In genomic region chr19:16542045-16542893, GRCh38 we compare ENCODE assay signal across 8 cellular contexts. TPM values are rescaled to one million over a fixed set of nuclear protein-coding genes. Genes with fewer than 3 reads are reported as not detected.
DNase-seq lines count a peak whose midpoint lies in the region; ATAC-seq and TF ChIP-seq lines count a peak whose summit lies in the region.

Gene CHERP, minus strand, starts transcription at chr19:16542437. Its CDS starts 59 bp downstream, at chr19:16542378.

- peak within 1 kb of the TSS; percentile 75 for H3K4ac ChIP-seq in IMR-90 (ENCODE audit: low read depth, low read length)

- DNase-seq in DMS 273 (lab: John Stamatoyannopoulos, UW; ENCODE audit: unreplicated experiment), result peak; percentile 98
- DNase-seq in IMR-90, result peak; percentile 91
- DNase-seq in OCI-LY7 (ENCODE audit: low spot score), result peak; percentile 98
- DNase-seq in activated T-cell treated with anti-CD3 and anti-CD28 coated beads for 1 hour (ENCODE audit: low read depth), result peak; percentile 94
- peak; percentile 88 for DNase-seq in epidermal melanocyte (ENCODE audit: insufficient read length, low spot score)
- DNase-seq in middle frontal gyrus (ENCODE audit: extremely low spot score, low spot score), result peak; percentile 98
- DNase-seq in stimulated activated CD8-positive, alpha-beta memory T cell treated with anti-CD3 and anti-CD28 coated beads, Interleukin-2, amount 100 ng/mL, for 1 hour (ENCODE audit: low read depth in 2 of 2), result peak; percentile 87 to 91

- in situ Hi-C loops in IMR-90 (cut with MboI; ENCODE audit: low sequenced_read_pairs), result no loop called here

- peak within 1 kb of the TSS; percentile 60; the same call in 1 of the 2 replicates for H3K23ac ChIP-seq in IMR-90 (ENCODE audit: low read depth, low read length)

- dilution Hi-C loops in IMR-90 (cut with HindIII; ENCODE audit: low sequenced_read_pairs, unreplicated experiment), result no loop called here

- H2AK9ac ChIP-seq in IMR-90 (replicated peaks; ENCODE audit: low read depth, low read length, poor library complexity), result peak within 1 kb of the TSS; percentile 96

- intact Hi-C loops in IMR-90 (cut with micrococcal nuclease) (loop anchor here (2.0 kb wide), 2 partner anchors 87 to 107 kb away; partner anchors contain the start of gene MED26), OCI-LY7 (cut with micrococcal nuclease; ENCODE audit: unreplicated experiment) (loop anchor here (2.0 to 5.0 kb wide), 2 partner anchors 45 to 87 kb away; partner anchors contain the start of gene MED26)

- no peak within 1 kb of the TSS for H2BK20ac ChIP-seq in IMR-90 (ENCODE audit: low read depth, low read length)

- BruUV-seq in IMR-90 (replicated peaks; lab: Mats Ljungman, UMichigan) (no TSS peak), OCI-LY7 (replicated peaks; lab: Mats Ljungman, UMichigan) (no TSS peak)

- H4K8ac ChIP-seq in IMR-90 (ENCODE audit: low read depth in 2 of 2, low read length in 2 of 2), result peak within 1 kb of the TSS; percentile 73 to 77

- H3K27me3 ChIP-seq in IMR-90 (ENCODE audit: control insufficient read depth, insufficient read depth, low read length), result no peaks in the 10 kb centered on the region

- H3K9me1 ChIP-seq in IMR-90 (ENCODE audit: insufficient read depth, low read length), result peaks cover 15% of the 10 kb centered on the region; the same call in 1 of the 2 replicates

- peaks cover 81% of the 10 kb centered on the region for H3K79me2 ChIP-seq in OCI-LY7 (ENCODE audit: insufficient read depth, low read depth, low read length)

- H3K9me3 ChIP-seq in IMR-90 (ENCODE audit: control insufficient read depth, insufficient read depth, low read length), result no peaks in the 10 kb centered on the region
- H3K9me3 ChIP-seq in OCI-LY7 (ENCODE audit: low read length), result no peaks in the 10 kb centered on the region

- no peaks in the 10 kb centered on the region for H3K9me2 ChIP-seq in OCI-LY7 (ENCODE audit: insufficient read depth, low read length)

- peak within 1 kb of the TSS; percentile 71 for H4K91ac ChIP-seq in IMR-90 (ENCODE audit: insufficient read depth, low read depth, low read length)

- POLR2A ChIA-PET in IMR-90 (lab: Charles Lee; ENCODE audit: unreplicated experiment), result no interaction called here
- POLR2A ChIA-PET in OCI-LY7 (lab: Charles Lee), result interaction anchor here (1.0 to 2.1 kb wide), 3 partner anchors 26 to 99 kb away, joined by 3 to 5 read pairs (median 4); no protein-coding TSS in a partner anchor

- ATAC-seq in GM21528 (IDR thresholded peaks at IDR 0.05; ENCODE audit: low FRiP score, unreplicated experiment), result peak; percentile 77
- peak; percentile 91 for ATAC-seq in IMR-90 (ENCODE audit: low read depth)

- no peak within 1 kb of the TSS for H2BK120ac ChIP-seq in IMR-90 (ENCODE audit: low read depth, low read length)

- H3K4me1 ChIP-seq in IMR-90 (ENCODE audit: control insufficient read depth, insufficient read depth, low read length) (peaks cover 2% of the 10 kb centered on the region), OCI-LY7 (ENCODE audit: insufficient read depth, low read length, poor library complexity, severe bottlenecking) (peaks cover 33% of the 10 kb centered on the region)

- peak within 1 kb of the TSS; percentile 65 for H2BK5ac ChIP-seq in IMR-90 (ENCODE audit: low read depth, low read length, poor library complexity, severe bottlenecking)

- peak within 1 kb of the TSS; percentile 42 for H2AK5ac ChIP-seq in IMR-90 (ENCODE audit: low read depth, low read length)

- H3K36me3 ChIP-seq in IMR-90 (ENCODE audit: control insufficient read depth, insufficient read depth, low read length), result peaks cover 22% of the 10 kb centered on the region
- peaks cover 43% of the 10 kb centered on the region for H3K36me3 ChIP-seq in OCI-LY7 (ENCODE audit: insufficient read depth, low read length)

- peak within 1 kb of the TSS; percentile 31 for H4K5ac ChIP-seq in IMR-90 (ENCODE audit: low read depth, low read length)

- no peak for TF ChIP-seq RAD21 in IMR-90 (IDR thresholded peaks at IDR 0.05; ENCODE audit: low read length)

- peak within 1 kb of the TSS; percentile 86 for H3K4me3 ChIP-seq in IMR-90 (ENCODE audit: insufficient read depth, low read depth, low read length)
- H3K4me3 ChIP-seq in OCI-LY7 (ENCODE audit: low read depth, low read length, poor library complexity, severe bottlenecking), result peak within 1 kb of the TSS; percentile 96

- H3K18ac ChIP-seq in IMR-90 (ENCODE audit: low read depth, low read length), result no peak within 1 kb of the TSS; the same call in 1 of the 2 replicates

- peak within 1 kb of the TSS; percentile 90 for H3K9ac ChIP-seq in IMR-90 (ENCODE audit: low read depth, low read length)

- TF ChIP-seq POLR2A in IMR-90 (IDR thresholded peaks at IDR 0.05; ENCODE audit: low read depth, low read length), result peak; percentile 68

- TF ChIP-seq CTCF in IMR-90 (conservative IDR thresholded peaks at IDR 0.05; ENCODE audit: low read depth, low read length) (no peak), OCI-LY7 (conservative IDR thresholded peaks at IDR 0.05; ENCODE audit: low read length) (0 out of 2 replicates have a peak, but pooled peaks have one; percentile 21)

- H3K79me1 ChIP-seq in IMR-90 (ENCODE audit: low read depth in 1 of 2, low read length in 2 of 2), result peaks cover 17 to 66% of the 10 kb centered on the region in 2 experiments

- H2AFZ ChIP-seq in IMR-90 (replicated peaks; ENCODE audit: low read length, poor library complexity), result peak within 1 kb of the TSS; percentile 94
- peak within 1 kb of the TSS; percentile 15; the same call in 1 of the 2 replicates for H2AFZ ChIP-seq in OCI-LY7 (ENCODE audit: low read length)

- H3K56ac ChIP-seq in IMR-90 (ENCODE audit: extremely low read depth, insufficient read depth, low read length), result peak within 1 kb of the TSS; percentile 80

- CTCF ChIA-PET in IMR-90 (lab: Yijun Ruan, JAX) (no interaction called here), OCI-LY7 (lab: Charles Lee; ENCODE audit: unreplicated experiment) (no interaction called here)

- H2BK15ac ChIP-seq in IMR-90 (ENCODE audit: low read depth, low read length), result no peak within 1 kb of the TSS; the same call in 2 of the 3 replicates

- H3K27ac ChIP-seq in IMR-90 (ENCODE audit: insufficient read depth, low read length) (peak within 1 kb of the TSS; percentile 77), OCI-LY7 (ENCODE audit: low read depth, low read length, poor library complexity, severe bottlenecking) (peak within 1 kb of the TSS; percentile 71)

- H4K20me1 ChIP-seq in IMR-90 (ENCODE audit: insufficient read depth, low read length), result peaks cover 41% of the 10 kb centered on the region
- peaks cover 12% of the 10 kb centered on the region; the same call in 1 of the 2 replicates for H4K20me1 ChIP-seq in OCI-LY7 (ENCODE audit: insufficient read depth, low read length)

- H3K14ac ChIP-seq in IMR-90 (replicated peaks; ENCODE audit: low read depth, low read length), result peak within 1 kb of the TSS; percentile 78

- H3K4me2 ChIP-seq in IMR-90 (ENCODE audit: low read depth, low read length) (peak within 1 kb of the TSS; percentile 90), OCI-LY7 (ENCODE audit: low read length) (peak within 1 kb of the TSS; percentile 95)

- WGBS in IMR-90 (ENCODE audit: extremely low coverage in 2 of 2, insufficient read length in 1 of 2), 2 experiments, result 0% methylated on average over 64 of the region's 106 CpGs; no CpG with 5 or more reads in 1 of the 2 experiments

TF ChIP-seq in IMR-90, 13 proteins besides CTCF, POLR2A, EP300 and RAD21:
- TF ChIP-seq MAFK (IDR thresholded peaks at IDR 0.05; ENCODE audit: low read depth, low read length) (no peak), MAZ (IDR thresholded peaks at IDR 0.05; ENCODE audit: borderline replicate concordance, low read depth, low read length) (peak; percentile 49; the same call in 1 of the 2 replicates), MXI1 (IDR thresholded peaks at IDR 0.05; ENCODE audit: borderline replicate concordance, low read depth, low read length) (peak; percentile 51), RFX5 (IDR thresholded peaks at IDR 0.05; ENCODE audit: low read depth, low read length) (no peak), CEBPB (IDR thresholded peaks at IDR 0.05; ENCODE audit: low read depth, low read length) (no peak), USF2 (IDR thresholded peaks at IDR 0.05; ENCODE audit: low read depth, low read length) (no peak), NFE2L2 (IDR thresholded peaks at IDR 0.05; ENCODE audit: low read depth, low read length) (no peak), CHD1 (IDR thresholded peaks at IDR 0.05; ENCODE audit: low read depth, low read length) (no peak), SMC3 (IDR thresholded peaks at IDR 0.05; ENCODE audit: low read depth, low read length) (no peak), FOS (IDR thresholded peaks at IDR 0.05; ENCODE audit: low read depth, low read length) (no peak), RCOR1 (IDR thresholded peaks at IDR 0.05; ENCODE audit: insufficient replicate concordance, low read length) (no peak), ELK1 (IDR thresholded peaks at IDR 0.05; ENCODE audit: borderline replicate concordance, low read depth, low read length) (peak; percentile 81; the same call in 1 of the 2 replicates), BHLHE40 (IDR thresholded peaks at IDR 0.05; ENCODE audit: low read depth, low read length) (no peak)

RNA-seq across cellular contexts. Expression of gene CHERP, which starts in this region (rescaled TPM):
- 0.54 and 1.1 TPM in 2 replicates for total RNA-seq in IMR-90 (2012; rRNA removed)
- polyA plus RNA-seq in IMR-90 (2012; rRNA removed), result 13.5 and 15.6 TPM in 2 replicates
- 9.4 and 12.9 TPM in 2 replicates for polyA plus RNA-seq in IMR-90 (2012; cell fraction: cytosol; rRNA removed)
- polyA plus RNA-seq in IMR-90 (2012; cell fraction: nucleus; rRNA removed; ENCODE audit: low replicate concordance), result 37.1 and 59.7 TPM in 2 replicates
- total RNA-seq in OCI-LY7 (2014; rRNA removed; shearing (Covaris generic)), result 14.6 and 15.6 TPM in 2 replicates
- total RNA-seq in OCI-LY7 (2022), result 87.1 and 87.2 TPM in 2 replicates

Comparison
In these comparisons a context has a peak if more than half of its experiments do, and no peak if none do; other contexts are left out.
1. Peak in every context shown above with its lines: DNase-seq, ATAC-seq, H3K4me3 ChIP-seq and H3K27ac ChIP-seq.